In genomic region chr10:13299437-13300287, GRCh38 we compare ENCODE assay signal across 8 cellular contexts. TPM values are rescaled to one million over a fixed set of nuclear protein-coding genes. Genes with fewer than 3 reads are reported as not detected.
A peak's percentile ranks its signal among the peaks of the same experiment; 100 is the strongest.
DNase-seq lines count a peak whose midpoint lies in the region; ATAC-seq and TF ChIP-seq lines count a peak whose summit lies in the region.

Gene PHYH, minus strand, starts transcription at chr10:13300064. Its CDS starts 22 bp downstream, at chr10:13300042.

- H3K4me1 Mint-ChIP-seq in activated naive CD8-positive, alpha-beta T cell (ENCODE audit: low read depth), result peaks cover 31% of the 10 kb centered on the region

- H3K27me3 Mint-ChIP-seq in activated naive CD8-positive, alpha-beta T cell, result no peaks in the 10 kb centered on the region

- H3K9me3 Mint-ChIP-seq in activated naive CD8-positive, alpha-beta T cell (ENCODE audit: low read depth), result no peaks in the 10 kb centered on the region

- DNase-seq in ELR (ENCODE audit: low read depth) (peak; percentile 89), SKM-1 (lab: John Stamatoyannopoulos, UW; ENCODE audit: unreplicated experiment) (peak; percentile 45), glomerular visceral epithelial cell (ENCODE audit: extremely low spot score) (peak; percentile 85), osteoblast (ENCODE audit: insufficient read length, low spot score, missing footprints) (peak; percentile 98)

- H4K20me1 ChIP-seq in osteoblast (ENCODE audit: insufficient read depth, low read length), result no peaks in the 10 kb centered on the region

- H2AFZ ChIP-seq in osteoblast (ENCODE audit: low read length), result peak within 1 kb of the TSS; percentile 91

- peak within 1 kb of the TSS; percentile 89 for H3K4me3 Mint-ChIP-seq in activated naive CD8-positive, alpha-beta T cell

- H3K4me2 ChIP-seq in osteoblast (ENCODE audit: insufficient read depth, low read length), result peak within 1 kb of the TSS; percentile 95

- H3K27ac Mint-ChIP-seq in activated naive CD8-positive, alpha-beta T cell, result peak within 1 kb of the TSS; percentile 85

- H3K9me3 ChIP-seq in KOPT-K1 (ENCODE audit: insufficient read depth, low read length, poor library complexity, severe bottlenecking) (no peaks in the 10 kb centered on the region), osteoblast (ENCODE audit: low read depth, low read length) (no peaks in the 10 kb centered on the region)

- H3K4me3 ChIP-seq in osteoblast (ENCODE audit: insufficient read depth, low read length), result peak within 1 kb of the TSS; percentile 75

- H3K36me3 Mint-ChIP-seq in activated naive CD8-positive, alpha-beta T cell, result no peaks in the 10 kb centered on the region

- H3K27me3 ChIP-seq in osteoblast (ENCODE audit: insufficient read depth, low read length), result no peaks in the 10 kb centered on the region

- peaks cover 8% of the 10 kb centered on the region for H3K4me1 ChIP-seq in osteoblast (ENCODE audit: insufficient read depth, low read length)

- peaks cover 5% of the 10 kb centered on the region for H3K79me2 ChIP-seq in osteoblast (ENCODE audit: insufficient read depth, low read length)

- peak within 1 kb of the TSS; percentile 55 for H3K27ac ChIP-seq in KOPT-K1 (ENCODE audit: low read depth, low read length, poor library complexity, severe bottlenecking)
- peak within 1 kb of the TSS; percentile 87 for H3K27ac ChIP-seq in osteoblast (ENCODE audit: low read depth, low read length)
- H3K27ac ChIP-seq in temporal lobe (ENCODE audit: low read depth, low read length), result peak within 1 kb of the TSS; percentile 87

- H3K36me3 ChIP-seq in KOPT-K1 (ENCODE audit: insufficient read depth, low read length) (no peaks in the 10 kb centered on the region), osteoblast (ENCODE audit: insufficient read depth, low read length) (peaks cover 3% of the 10 kb centered on the region)

- TF ChIP-seq CTCF in osteoblast (IDR thresholded peaks at IDR 0.05; ENCODE audit: extremely low read depth, low read depth, low read length), result no peak

- peak; percentile 67 for ATAC-seq in GM21723 (IDR thresholded peaks at IDR 0.05; ENCODE audit: unreplicated experiment)

RNA-seq across cellular contexts. Expression of gene PHYH, which starts in this region (rescaled TPM):
- 28.6 and 38.9 TPM in 2 replicates for total RNA-seq in osteoblast
- 17.0 TPM for total RNA-seq in temporal lobe

Comparison
In these comparisons a context has a peak if more than half of its experiments do, and no peak if none do; other contexts are left out.
1. Peak in every context shown above with its lines: DNase-seq, ATAC-seq, H3K4me3 ChIP-seq and H3K27ac ChIP-seq.
2. DNase-seq: peak in every context shown above with its lines; median percentile 98 in osteoblast; 89 in ELR; 85 in glomerular visceral epithelial cell; 45 in SKM-1.